19 cellular contexts compared by ENCODE assay signal in genomic region chr3:130968231-130968630, GRCh38. TPM values are rescaled to one million over a fixed set of nuclear protein-coding genes. Genes with fewer than 3 reads are reported as not detected.
DNase-seq lines count a peak whose midpoint lies in the region; TF ChIP-seq lines count a peak whose summit lies in the region.
"Had no signal": no experiment of that assay in that cellular context is flagged by ENCODE, and none has a peak within 500 bp of the region (broad histone marks: within the 10 kb centered on the region; RNA-seq: fewer than 3 reads in every experiment).

No MANE protein-coding gene starts in this region.

- no peak overlapping the region for H3K9ac ChIP-seq in smooth muscle cell (ENCODE audit: low read depth)

- intact Hi-C loops in posterior vena cava (cut with DNase I) = no loop called here

- H3K36me3 Mint-ChIP-seq in HFFc6 (ENCODE audit: low read depth) = peaks cover 64% of the 10 kb centered on the region

- no peaks in the 10 kb centered on the region for H3K27me3 Mint-ChIP-seq in HFFc6 (ENCODE audit: insufficient read depth)
- H3K27me3 Mint-ChIP-seq: stimulated activated naive B cell treated with anti-CD40 and anti-IgM and Interleukin-4, amounts not matched to agents 10 μg/mL and 1 μg/mL and 100 μg/mL, for 72 hours had no signal

- H3K36me3 ChIP-seq in smooth muscle cell (ENCODE audit: low read depth) (no peaks in the 10 kb centered on the region), tibial nerve (peaks cover 0 to 64% (median 4%) of the 10 kb centered on the region in 3 donors)
- H3K36me3 ChIP-seq: colonic mucosa had no signal

- peaks cover 75% of the 10 kb centered on the region for H3K4me1 Mint-ChIP-seq in HFFc6 (ENCODE audit: low read depth)
- H3K4me1 Mint-ChIP-seq: stimulated activated naive B cell treated with anti-CD40 and anti-IgM and Interleukin-4, amounts not matched to agents 10 μg/mL and 1 μg/mL and 100 μg/mL, for 72 hours had no signal

- TF ChIP-seq CTCF in HFFc6 (IDR thresholded peaks at IDR 0.05) (no peak), astrocyte of the cerebellum (IDR thresholded peaks at IDR 0.05; ENCODE audit: low read depth, low read length, missing control alignments) (no peak), foreskin fibroblast (IDR thresholded peaks at IDR 0.05; ENCODE audit: low read depth, low read length) (no peak), smooth muscle cell (IDR thresholded peaks at IDR 0.05; ENCODE audit: borderline replicate concordance, insufficient read depth, poor library complexity, severe bottlenecking) (no peak), tibial nerve (IDR thresholded peaks at IDR 0.05) (no peak)

- no peaks in the 10 kb centered on the region for H3K9me3 Mint-ChIP-seq in HFFc6
- H3K9me3 Mint-ChIP-seq: stimulated activated naive B cell treated with anti-CD40 and anti-IgM and Interleukin-4, amounts not matched to agents 10 μg/mL and 1 μg/mL and 100 μg/mL, for 72 hours had no signal

- TF ChIP-seq EP300 in tibial nerve (IDR thresholded peaks at IDR 0.05) = no peak

- H3K4me2 ChIP-seq in smooth muscle cell = peak overlapping the region; percentile 64

- peak overlapping the region; percentile 51 for H3K27ac Mint-ChIP-seq in HFFc6
- H3K27ac Mint-ChIP-seq: stimulated activated naive B cell treated with anti-CD40 and anti-IgM and Interleukin-4, amounts not matched to agents 10 μg/mL and 1 μg/mL and 100 μg/mL, for 72 hours had no signal

- no peak overlapping the region for H3K4me3 ChIP-seq in astrocyte of the cerebellum (ENCODE audit: low read depth, low read length)
- H3K4me3 ChIP-seq in foreskin fibroblast (ENCODE audit: low read depth in 1 of 2, low read length in 2 of 2) = no peak overlapping the region
- no peak overlapping the region for H3K4me3 ChIP-seq in smooth muscle cell
- no peak overlapping the region for H3K4me3 ChIP-seq in tibial nerve
- H3K4me3 ChIP-seq: colonic mucosa, mucosa of descending colon, thyroid gland had no signal

- peaks cover 30% of the 10 kb centered on the region for H3K4me1 ChIP-seq in smooth muscle cell (ENCODE audit: low read depth)
- no peaks in the 10 kb centered on the region for H3K4me1 ChIP-seq in tibial nerve
- H3K4me1 ChIP-seq: BE2C, colonic mucosa, thyroid gland had no signal

- H3F3A ChIP-seq in smooth muscle cell (ENCODE audit: low read depth) = peaks cover 3% of the 10 kb centered on the region

- WGBS in smooth muscle cell (ENCODE audit: low lambda C conversion rate) = 17% methylated on average over 3 of the region's 3 CpGs
- WGBS in tibial nerve, 2 donors = 94 to 95% methylated on average over 3 of the region's 3 CpGs

- H4K20me1 ChIP-seq in smooth muscle cell (ENCODE audit: low read depth) = no peaks in the 10 kb centered on the region

- in situ Hi-C loops in astrocyte of the cerebellum (cut with HindIII; ENCODE audit: low sequenced_read_pairs) = no loop called here

- H3K27ac ChIP-seq in smooth muscle cell (ENCODE audit: low read depth) = peak overlapping the region; percentile 72
- H3K27ac ChIP-seq in tibial nerve = no peak overlapping the region
- H3K27ac ChIP-seq: colonic mucosa, thyroid gland had no signal

- H3K27me3 ChIP-seq in smooth muscle cell (ENCODE audit: low read depth) (no peaks in the 10 kb centered on the region), tibial nerve (no peaks in the 10 kb centered on the region)
- H3K27me3 ChIP-seq: BE2C, colonic mucosa, thyroid gland had no signal

- H3K9me3 ChIP-seq in smooth muscle cell (replicated peaks; ENCODE audit: low read depth) (no peaks in the 10 kb centered on the region), tibial nerve (no peaks in the 10 kb centered on the region)
- H3K9me3 ChIP-seq: BE2C, colonic mucosa, mucosa of descending colon, thyroid gland had no signal

- DNase-seq in HFFc6 (peak; percentile 14), astrocyte of the cerebellum (ENCODE audit: low read depth) (peak; percentile 2), foreskin fibroblast (peak; percentile 4 to 11), smooth muscle cell (lab: John Stamatoyannopoulos, UW; ENCODE audit: unreplicated experiment) (no peak), tibial nerve (ENCODE audit: low spot score in 2 of 2) (no peak), posterior vena cava (ENCODE audit: low spot score) (no peak)
- DNase-seq in stimulated activated naive CD4-positive, alpha-beta T cell treated with Interleukin-2 at 50 U/mL for 16 hours (lab: John Stamatoyannopoulos, UW) = no peak
- DNase-seq: aorta; BE2C; colonic mucosa; GOT3; left colon; mucosa of descending colon; NCI-H1417 treated with DMSO at 0.1 percent for 48 hours; NCI-H2171; NCI-H69; Right ventricle myocardium superior; stimulated activated naive B cell treated with anti-CD40 and anti-IgM and Interleukin-4, amounts not matched to agents 10 μg/mL and 1 μg/mL and 100 μg/mL, for 72 hours; thyroid gland had no signal

- H2AFZ ChIP-seq in smooth muscle cell (ENCODE audit: low read depth) = no peak overlapping the region

- no peaks in the 10 kb centered on the region for H3K79me2 ChIP-seq in smooth muscle cell (ENCODE audit: low read depth)

- TF ChIP-seq POLR2A in tibial nerve (IDR thresholded peaks at IDR 0.05) = no peak

- H3K4me3 Mint-ChIP-seq in HFFc6 = peak overlapping the region; percentile 54
- H3K4me3 Mint-ChIP-seq: stimulated activated naive B cell treated with anti-CD40 and anti-IgM and Interleukin-4, amounts not matched to agents 10 μg/mL and 1 μg/mL and 100 μg/mL, for 72 hours had no signal

RNA-seq across cellular contexts. Expression of gene ASTE1, which starts 58.4 kb away (rescaled TPM):
- total RNA-seq in HFFc6 (2021; fragmentation: NEBNext Ultra II Directional; extraction: Animal tissue kit (Norgen Biotek cat#: 25700)) = 1 to 10 TPM; 3.4 to 5.2 (median 4.0) TPM
- total RNA-seq in smooth muscle cell = 4.0 and 6.3 TPM in 2 replicates
- 3.3 and 3.5 TPM in 2 replicates for polyA plus RNA-seq in smooth muscle cell
- 1 to 10 TPM; 5.2 to 8.1 (median 6.3) TPM for total RNA-seq in tibial nerve
- total RNA-seq in posterior vena cava = 1 to 10 TPM; 3.8 to 5.6 TPM

RNA-seq across cellular contexts. Expression of gene NEK11, which starts 58.4 kb away (rescaled TPM):
- 1 to 10 TPM; 2.5 to 4.0 (median 3.1) TPM for total RNA-seq in HFFc6 (2021; fragmentation: NEBNext Ultra II Directional; extraction: Animal tissue kit (Norgen Biotek cat#: 25700))
- total RNA-seq in smooth muscle cell = 3.3 and 7.3 TPM in 2 replicates
- polyA plus RNA-seq in smooth muscle cell = 3.0 TPM in 2 replicates
- total RNA-seq in tibial nerve = 10 to 100 TPM in 3 of 4 donors, 1 to 10 TPM in 1; 7.0 to 32.8 (median 15.3) TPM
- 1 to 10 TPM; 5.7 to 8.2 TPM for total RNA-seq in posterior vena cava

Comparison
In these comparisons a context has a peak if more than half of its experiments do, and no peak if none do; other contexts are left out.
1. DNase-seq: peak in HFFc6 (single experiment), astrocyte of the cerebellum (single experiment) and foreskin fibroblast (2 of 2); none in smooth muscle cell (single experiment), tibial nerve (0 of 2), posterior vena cava (single experiment) and stimulated activated naive CD4-positive, alpha-beta T cell treated with Interleukin-2 at 50 U/mL for 16 hours (single experiment).